ENCODE assay signal across 16 cellular contexts in genomic region chr3:101081990-101082389, GRCh38.
DNase-seq lines count a peak whose midpoint lies in the region; TF ChIP-seq lines count a peak whose summit lies in the region.
"Had no signal": no experiment of that assay in that cellular context is flagged by ENCODE, and none has a peak within 500 bp of the region (broad histone marks: within the 10 kb centered on the region; RNA-seq: fewer than 3 reads in every experiment).

No MANE protein-coding gene starts in this region.

- TF ChIP-seq CTCF in AG09319 (IDR thresholded peaks at IDR 0.05; ENCODE audit: low read depth, low read length) (no peak), choroid plexus epithelial cell (conservative IDR thresholded peaks at IDR 0.05; ENCODE audit: low read depth, low read length) (no peak), GM20000 (IDR thresholded peaks at IDR 0.05; ENCODE audit: extremely low read depth, missing control alignments) (no peak)

- no peak overlapping the region for H2BK5ac ChIP-seq in mesenchymal stem cell (ENCODE audit: low read depth, low read length, poor library complexity, severe bottlenecking)

- no peaks in the 10 kb centered on the region for H3K27me3 ChIP-seq in mesenchymal stem cell (ENCODE audit: control insufficient read depth in 1 of 2, insufficient read depth in 1 of 2, low read length in 2 of 2)
- H3K27me3 ChIP-seq: Peyer's patch had no signal

- H3K14ac ChIP-seq in mesenchymal stem cell (ENCODE audit: low read length in 2 of 2), result no peak overlapping the region

- no peak overlapping the region for H2BK12ac ChIP-seq in mesenchymal stem cell (ENCODE audit: low read length in 2 of 2)

- peak; percentile 43 for DNase-seq in AG09319 (ENCODE audit: extremely low read depth, low read depth)
- DNase-seq in RPMI7951 (ENCODE audit: low read depth), result peak; percentile 3
- DNase-seq in choroid plexus epithelial cell (ENCODE audit: low read depth), result peak; percentile 28
- peak; percentile 9 for DNase-seq in mesenchymal stem cell
- no peak for DNase-seq in NCI-H1694 (lab: John Stamatoyannopoulos, UW)
- DNase-seq in GM20000 (ENCODE audit: low spot score), result no peak
- no peak for DNase-seq in NCI-H2196 (lab: John Stamatoyannopoulos, UW; ENCODE audit: unreplicated experiment)
- no peak for DNase-seq in erythroblast (lab: John Stamatoyannopoulos, UW)
- DNase-seq: CD4-positive, alpha-beta T cell; DMS79; NCI-H1048; NCI-H2107; NCI-H345; NCI-H69; Peyer's patch; SIG-M5 had no signal

- no peaks in the 10 kb centered on the region for H3K79me1 ChIP-seq in mesenchymal stem cell (replicated peaks; ENCODE audit: low read length, poor library complexity, severe bottlenecking)

- no peaks in the 10 kb centered on the region for H3K36me3 ChIP-seq in mesenchymal stem cell (ENCODE audit: control insufficient read depth in 1 of 2, insufficient read depth in 2 of 2, low read depth in 1 of 2, low read length in 2 of 2)
- H3K36me3 ChIP-seq: Peyer's patch had no signal

- H3K9ac ChIP-seq in mesenchymal stem cell (ENCODE audit: low read length), result no peak overlapping the region

- H3K4me2 ChIP-seq in mesenchymal stem cell (ENCODE audit: low read length, poor library complexity, severe bottlenecking), result no peak overlapping the region

- no peak overlapping the region for H4K8ac ChIP-seq in mesenchymal stem cell (ENCODE audit: low read length)

- H2BK15ac ChIP-seq in mesenchymal stem cell (ENCODE audit: low read depth, poor library complexity, severe bottlenecking), result no peak overlapping the region

- no peaks in the 10 kb centered on the region for H3K4me1 ChIP-seq in mesenchymal stem cell (ENCODE audit: control insufficient read depth, insufficient read depth, low read depth, low read length)

- no peak overlapping the region for H3K27ac ChIP-seq in mesenchymal stem cell (ENCODE audit: low read length, poor library complexity, severe bottlenecking)
- H3K27ac ChIP-seq: Peyer's patch had no signal

- H4K91ac ChIP-seq in mesenchymal stem cell (ENCODE audit: low read length), result no peak overlapping the region

- no peak overlapping the region for H2AK5ac ChIP-seq in mesenchymal stem cell (ENCODE audit: low read length, severe bottlenecking)

- no peak overlapping the region for H2AFZ ChIP-seq in mesenchymal stem cell (ENCODE audit: low read depth, low read length)

- no peak overlapping the region for H2BK120ac ChIP-seq in mesenchymal stem cell (ENCODE audit: low read depth, low read length)

- no peak overlapping the region for H3K4me3 ChIP-seq in choroid plexus epithelial cell (ENCODE audit: low read depth, low read length)
- no peak overlapping the region for H3K4me3 ChIP-seq in mesenchymal stem cell (ENCODE audit: insufficient read depth in 1 of 2, low read depth in 1 of 2, low read length in 2 of 2)
- H3K4me3 ChIP-seq: Peyer's patch had no signal

- H3K23ac ChIP-seq in mesenchymal stem cell (ENCODE audit: low read length in 2 of 2), result no peak overlapping the region

- no peaks in the 10 kb centered on the region for H3K9me3 ChIP-seq in mesenchymal stem cell (ENCODE audit: control insufficient read depth, low read length)
- H3K9me3 ChIP-seq: Peyer's patch had no signal

- H3K18ac ChIP-seq in mesenchymal stem cell (ENCODE audit: low read depth in 1 of 2, low read length in 2 of 2), result no peak overlapping the region

- no peak overlapping the region for H3K4ac ChIP-seq in mesenchymal stem cell (ENCODE audit: low read depth in 1 of 2, low read length in 2 of 2)

- TF ChIP-seq POLR2A in erythroblast (IDR thresholded peaks at IDR 0.05; ENCODE audit: low read length), result no peak

Comparison
In these comparisons a context has a peak if more than half of its experiments do, and no peak if none do; other contexts are left out.
1. DNase-seq: peak in AG09319 (single experiment), RPMI7951 (single experiment), choroid plexus epithelial cell (single experiment) and mesenchymal stem cell (single experiment); none in NCI-H1694 (single experiment), GM20000 (single experiment), NCI-H2196 (single experiment) and erythroblast (0 of 2).